Comparison of ENCODE assay signal across 8 cellular contexts in the genomic region with DNA sequence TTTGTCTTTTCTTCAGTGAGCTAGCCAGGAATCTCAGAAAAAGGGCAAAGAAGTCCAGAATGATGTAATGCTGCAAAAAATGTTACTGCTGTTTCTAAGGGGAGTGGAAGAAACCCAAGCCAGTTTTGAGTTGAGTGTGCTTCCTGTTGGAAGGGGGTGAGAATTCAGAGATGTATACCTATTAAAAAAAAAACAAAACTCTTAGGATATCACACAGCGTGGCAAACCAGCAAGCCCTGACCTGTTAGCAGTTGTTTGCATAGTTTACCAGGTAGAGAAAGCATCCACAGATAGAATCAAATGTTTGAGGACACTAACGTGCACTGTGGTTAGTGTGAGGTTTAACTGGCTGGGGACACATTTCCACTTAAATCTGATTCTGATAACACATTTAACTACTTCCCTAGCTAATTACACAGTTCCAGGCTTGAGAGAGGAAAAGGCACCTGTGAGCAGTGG. TPM values are rescaled to one million over a fixed set of nuclear protein-coding genes. Genes with fewer than 3 reads are reported as not detected.
DNase-seq lines count a peak whose midpoint lies in the region; ATAC-seq and TF ChIP-seq lines count a peak whose summit lies in the region.

No MANE protein-coding gene starts in this region.

- ATAC-seq in GM19043 (IDR thresholded peaks at IDR 0.05; ENCODE audit: low read depth, unreplicated experiment) (peak; percentile 57), HG02938 (IDR thresholded peaks at IDR 0.05; ENCODE audit: unreplicated experiment) (peak; percentile 48), SK-N-SH treated with all-trans-retinoic acid at 6 μM for 48 hours (peak; percentile 77)

- H3K36me3 ChIP-seq in prostate gland = no peaks in the 10 kb centered on the region

- no peaks in the 10 kb centered on the region for H3K36me3 Mint-ChIP-seq in T-helper 2 cell treated with Interferon-gamma antibody and Interleukin-4, amounts not matched to agents 5 μg/mL and 100 μg/mL, for 36 hours (ENCODE audit: low read depth)

- intact Hi-C loops in prostate gland (cut with DNase I) = no loop called here

- H3K9me3 ChIP-seq in prostate gland = no peaks in the 10 kb centered on the region

- H3K9me3 Mint-ChIP-seq in T-helper 2 cell treated with Interferon-gamma antibody and Interleukin-4, amounts not matched to agents 5 μg/mL and 100 μg/mL, for 36 hours = no peaks in the 10 kb centered on the region

- peak overlapping the region; percentile 9 to 20 for H3K27ac ChIP-seq in prostate gland

- whole genome bisulfite sequencing in prostate gland = 29% methylated on average over 2 of the region's 2 CpGs

- H3K4me3 Mint-ChIP-seq in T-helper 2 cell treated with Interferon-gamma antibody and Interleukin-4, amounts not matched to agents 5 μg/mL and 100 μg/mL, for 36 hours = no peak overlapping the region

- peak; percentile 53 for DNase-seq in prostate gland (ENCODE audit: low spot score)
- no peak for DNase-seq in T-helper 2 cell treated with Interferon-gamma antibody and Interleukin-4, amounts not matched to agents 5 μg/mL and 100 μg/mL, for 36 hours (ENCODE audit: low spot score)
- no peak for DNase-seq in SHP77 (lab: John Stamatoyannopoulos, UW)
- DNase-seq in amygdala (lab: John Stamatoyannopoulos, UW) = no peak
- DNase-seq in SW 1271 (lab: John Stamatoyannopoulos, UW) = no peak

- H3K27me3 Mint-ChIP-seq in T-helper 2 cell treated with Interferon-gamma antibody and Interleukin-4, amounts not matched to agents 5 μg/mL and 100 μg/mL, for 36 hours (ENCODE audit: low read depth) = no peaks in the 10 kb centered on the region

- peaks cover 4% of the 10 kb centered on the region for H3K4me1 Mint-ChIP-seq in T-helper 2 cell treated with Interferon-gamma antibody and Interleukin-4, amounts not matched to agents 5 μg/mL and 100 μg/mL, for 36 hours (ENCODE audit: low read depth)

- TF ChIP-seq POLR2A in prostate gland (IDR thresholded peaks at IDR 0.05) = no peak

- no peak for TF ChIP-seq CTCF in prostate gland (IDR thresholded peaks at IDR 0.05)

- H3K4me1 ChIP-seq in prostate gland (replicated peaks) = peaks cover 3% of the 10 kb centered on the region

- no peaks in the 10 kb centered on the region for H3K27me3 ChIP-seq in prostate gland (replicated peaks; ENCODE audit: insufficient read depth)

- no peak overlapping the region for H3K27ac Mint-ChIP-seq in T-helper 2 cell treated with Interferon-gamma antibody and Interleukin-4, amounts not matched to agents 5 μg/mL and 100 μg/mL, for 36 hours

- no peak overlapping the region for H3K4me3 ChIP-seq in prostate gland

TF ChIP-seq in SK-N-SH treated with all-trans-retinoic acid at 6 μM for 48 hours, 23 proteins besides CTCF, POLR2A, EP300 and RAD21:
- no peak for TF ChIP-seq ESRRG (CRISPR knock-in tag; IDR thresholded peaks at IDR 0.05)
- no peak for TF ChIP-seq TOX (CRISPR knock-in tag; IDR thresholded peaks at IDR 0.05; ENCODE audit: borderline replicate concordance)
- no peak for TF ChIP-seq ZC3H10 (CRISPR knock-in tag; IDR thresholded peaks at IDR 0.05)
- TF ChIP-seq CSRNP3 (CRISPR knock-in tag; IDR thresholded peaks at IDR 0.05) = no peak
- TF ChIP-seq BACH2 (CRISPR knock-in tag; IDR thresholded peaks at IDR 0.05; ENCODE audit: borderline replicate concordance) = no peak
- TF ChIP-seq ISL1 (CRISPR knock-in tag; IDR thresholded peaks at IDR 0.05) = no peak
- TF ChIP-seq CSDC2 (CRISPR knock-in tag; IDR thresholded peaks at IDR 0.05) = no peak
- TF ChIP-seq, protein P1, sequence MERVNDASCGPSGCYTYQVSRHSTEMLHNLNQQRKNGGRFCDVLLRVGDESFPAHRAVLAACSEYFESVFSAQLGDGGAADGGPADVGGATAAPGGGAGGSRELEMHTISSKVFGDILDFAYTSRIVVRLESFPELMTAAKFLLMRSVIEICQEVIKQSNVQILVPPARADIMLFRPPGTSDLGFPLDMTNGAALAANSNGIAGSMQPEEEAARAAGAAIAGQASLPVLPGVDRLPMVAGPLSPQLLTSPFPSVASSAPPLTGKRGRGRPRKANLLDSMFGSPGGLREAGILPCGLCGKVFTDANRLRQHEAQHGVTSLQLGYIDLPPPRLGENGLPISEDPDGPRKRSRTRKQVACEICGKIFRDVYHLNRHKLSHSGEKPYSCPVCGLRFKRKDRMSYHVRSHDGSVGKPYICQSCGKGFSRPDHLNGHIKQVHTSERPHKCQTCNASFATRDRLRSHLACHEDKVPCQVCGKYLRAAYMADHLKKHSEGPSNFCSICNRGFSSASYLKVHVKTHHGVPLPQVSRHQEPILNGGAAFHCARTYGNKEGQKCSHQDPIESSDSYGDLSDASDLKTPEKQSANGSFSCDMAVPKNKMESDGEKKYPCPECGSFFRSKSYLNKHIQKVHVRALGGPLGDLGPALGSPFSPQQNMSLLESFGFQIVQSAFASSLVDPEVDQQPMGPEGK (CRISPR knock-in tag; IDR thresholded peaks at IDR 0.05; ENCODE audit: borderline replicate concordance) = no peak
- TF ChIP-seq GLIS3 (CRISPR knock-in tag; IDR thresholded peaks at IDR 0.05) = no peak
- no peak for TF ChIP-seq ZNF565 (CRISPR knock-in tag; conservative IDR thresholded peaks at IDR 0.05; ENCODE audit: low read depth)
- TF ChIP-seq, protein P2, sequence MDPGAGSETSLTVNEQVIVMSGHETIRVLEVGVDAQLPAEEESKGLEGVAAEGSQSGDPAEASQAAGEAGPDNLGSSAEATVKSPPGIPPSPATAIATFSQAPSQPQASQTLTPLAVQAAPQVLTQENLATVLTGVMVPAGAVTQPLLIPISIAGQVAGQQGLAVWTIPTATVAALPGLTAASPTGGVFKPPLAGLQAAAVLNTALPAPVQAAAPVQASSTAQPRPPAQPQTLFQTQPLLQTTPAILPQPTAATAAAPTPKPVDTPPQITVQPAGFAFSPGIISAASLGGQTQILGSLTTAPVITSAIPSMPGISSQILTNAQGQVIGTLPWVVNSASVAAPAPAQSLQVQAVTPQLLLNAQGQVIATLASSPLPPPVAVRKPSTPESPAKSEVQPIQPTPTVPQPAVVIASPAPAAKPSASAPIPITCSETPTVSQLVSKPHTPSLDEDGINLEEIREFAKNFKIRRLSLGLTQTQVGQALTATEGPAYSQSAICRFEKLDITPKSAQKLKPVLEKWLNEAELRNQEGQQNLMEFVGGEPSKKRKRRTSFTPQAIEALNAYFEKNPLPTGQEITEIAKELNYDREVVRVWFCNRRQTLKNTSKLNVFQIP (CRISPR knock-in tag; IDR thresholded peaks at IDR 0.05; ENCODE audit: borderline replicate concordance, low read depth) = no peak
- TF ChIP-seq ZNF8 (CRISPR knock-in tag; IDR thresholded peaks at IDR 0.05) = no peak

RNA-seq across cellular contexts. Expression of gene BASP1, which starts 11.4 kb away (rescaled TPM):
- 100 to 1,000 TPM; 142 to 346 TPM for total RNA-seq in prostate gland
